20 cellular contexts compared by ENCODE assay signal in genomic region chr9:110738982-110739381, GRCh38.
"Had no signal": no experiment of that assay in that cellular context is flagged by ENCODE, and none has a peak within 500 bp of the region (broad histone marks: within the 10 kb centered on the region; RNA-seq: fewer than 3 reads in every experiment).

No MANE protein-coding gene starts in this region.

- H3K4me2 ChIP-seq: hepatocyte had no signal

- H3K9me3 ChIP-seq: colonic mucosa, gastroesophageal sphincter, right lobe of liver, thoracic aorta, uterus had no signal

- H3K4me1 ChIP-seq: colonic mucosa, right lobe of liver had no signal

- H3K36me3 ChIP-seq: cardiac muscle cell, colonic mucosa, gastroesophageal sphincter, right lobe of liver, thoracic aorta, uterus had no signal

- H3K27ac ChIP-seq: cardiac muscle cell, colonic mucosa, gastroesophageal sphincter, hepatocyte, right lobe of liver, thoracic aorta, uterus had no signal

- H3K27me3 ChIP-seq: cardiac muscle cell, colonic mucosa, gastroesophageal sphincter, hepatocyte, right lobe of liver, uterus had no signal

- H2AFZ ChIP-seq: hepatocyte had no signal

- DNase-seq: activated B cell treated with CpG ODN at 0.5 μM for 24 hours; activated CD4-positive, alpha-beta T cell treated with anti-CD3 and anti-CD28 coated beads for 36 hours; activated naive CD4-positive, alpha-beta T cell; activated T-cell treated with anti-CD3 and anti-CD28 coated beads for 4 hours; activated T-cell treated with anti-CD3 and anti-CD28 coated beads, Interleukin-2, amount 50 U/mL, for 72 hours; cerebellar nuclear complex; colonic mucosa; effector CD8-positive, alpha-beta T cell; erythroblast; islet precursor cell; left cardiac atrium; left ventricle myocardium superior; right lobe of liver; stimulated activated CD4-positive, alpha-beta T cell treated with anti-CD3 and anti-CD28 coated beads, Interleukin-2, amount 100 ng/mL, for 48 hours; stimulated activated naive CD8-positive, alpha-beta T cell treated with anti-CD3 and anti-CD28 coated beads, Interleukin-15, Interleukin-2, amounts not matched to agents 100 U/mL and 50 U/mL, for 24 hours; uterus had no signal

- H3K79me2 ChIP-seq: hepatocyte had no signal

- H3K4me3 ChIP-seq: cardiac muscle cell, colonic mucosa, gastroesophageal sphincter, hepatocyte, right lobe of liver, thoracic aorta, uterus had no signal
